ENCODE assay signal across 1 cellular context in the genomic region with DNA sequence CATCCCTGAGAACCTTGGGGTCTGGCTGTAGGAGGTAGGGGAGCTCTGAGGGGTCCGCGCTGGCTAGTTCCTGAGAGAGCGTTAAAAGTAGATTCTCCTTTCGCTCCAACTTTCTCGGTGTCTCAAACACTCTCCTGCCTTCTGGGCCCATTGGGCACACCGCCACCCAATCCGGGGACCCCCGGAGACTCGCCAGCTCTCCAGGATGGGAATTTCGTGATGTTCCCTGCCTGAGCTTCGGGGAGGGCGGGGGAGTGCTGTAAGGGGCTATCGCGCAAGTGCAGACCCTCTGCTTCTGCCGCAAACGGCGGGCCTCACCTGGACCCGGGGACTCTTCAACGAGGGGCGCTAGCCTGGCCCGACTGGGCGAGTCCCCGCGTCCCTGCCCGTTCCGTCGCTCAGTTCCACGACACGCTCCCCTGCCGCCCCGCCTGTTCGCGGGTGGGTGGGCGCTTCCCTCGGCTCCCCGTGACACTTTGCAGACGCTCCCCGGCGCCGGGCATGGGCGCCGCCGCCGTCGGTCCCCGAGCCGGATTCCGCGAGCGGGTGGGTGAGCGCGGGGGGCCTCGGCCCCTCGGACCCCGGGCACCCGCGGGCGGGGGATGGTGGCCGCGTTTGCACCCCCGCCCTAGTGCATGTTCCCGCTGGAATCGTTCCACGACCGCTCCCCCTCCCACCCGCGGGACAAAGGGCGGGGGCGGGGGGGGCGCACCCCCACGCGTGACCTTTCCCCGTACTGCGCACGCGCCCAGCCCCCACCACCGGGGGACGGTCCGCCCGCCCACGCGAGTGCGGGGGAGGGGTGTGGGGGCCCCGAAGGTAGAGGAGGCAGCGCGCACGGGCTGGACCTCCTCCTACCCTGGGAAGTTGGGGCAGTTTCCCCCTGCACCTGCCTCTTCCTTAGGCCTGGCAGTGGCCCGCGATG.
A peak's percentile ranks its signal among the peaks of the same experiment; 100 is the strongest.
TF ChIP-seq lines count a peak whose summit lies in the region.

Gene CCDC106, plus strand, starts transcription at position 481 of the 925 bp plus-strand sequence. CDS start 835 bp downstream, outside the sequence.

TF ChIP-seq in K562, 482 proteins besides CTCF, POLR2A, EP300 and RAD21 (continued from another document and continues in another):
- TF ChIP-seq CHAMP1 (IDR thresholded peaks at IDR 0.05) (no peak), BHLHE40 (IDR thresholded peaks at IDR 0.05; ENCODE audit: low read length) (peak; percentile 65), ZNF23 (CRISPR knock-in tag; IDR thresholded peaks at IDR 0.05) (no peak), CBFA2T2 (conservative IDR thresholded peaks at IDR 0.05) (no peak), WHSC1 (IDR thresholded peaks at IDR 0.05; ENCODE audit: low read length) (no peak), MCM2 (IDR thresholded peaks at IDR 0.05; ENCODE audit: low read depth) (no peak), DPF2 (IDR thresholded peaks at IDR 0.05) (no peak), ZNF347 (CRISPR knock-in tag; IDR thresholded peaks at IDR 0.05; ENCODE audit: low read depth) (no peak), SRSF7 (optimal IDR thresholded peaks at IDR 0.05; ENCODE audit: low read depth, low read length) (no peak), TFE3 (CRISPR knock-in tag; IDR thresholded peaks at IDR 0.05) (no peak), FOXJ3 (CRISPR knock-in tag; IDR thresholded peaks at IDR 0.05) (no peak), NONO (IDR thresholded peaks at IDR 0.05; ENCODE audit: low read depth in 2 of 2, low read length in 1 of 2) (peak in 1 of 2 experiments; percentile 78; a peak in 2 of 4 replicates), ZNF232 (CRISPR knock-in tag; IDR thresholded peaks at IDR 0.05) (0 out of 2 replicates have a peak, but pooled peaks have one; percentile 57), TEAD2 (tag; IDR thresholded peaks at IDR 0.05) (no peak), ZFPM2 (CRISPR knock-in tag; IDR thresholded peaks at IDR 0.05) (no peak; the same call in 1 of the 2 replicates), CCNT2 (IDR thresholded peaks at IDR 0.05; ENCODE audit: borderline replicate concordance, extremely low read depth, insufficient read length, low read depth, low read length) (peak; percentile 45), ZBTB5 (IDR thresholded peaks at IDR 0.05) (no peak), RFX7 (CRISPR knock-in tag; IDR thresholded peaks at IDR 0.05) (no peak), HDGF (IDR thresholded peaks at IDR 0.05) (no peak), RBM39 (optimal IDR thresholded peaks at IDR 0.05; ENCODE audit: low read depth, low read length) (no peak), DIDO1 (tag; IDR thresholded peaks at IDR 0.05; ENCODE audit: low read depth) (no peak), ARID1B (IDR thresholded peaks at IDR 0.05) (0 out of 2 replicates have a peak, but pooled peaks have one; percentile 42), ZSCAN32 (CRISPR knock-in tag; IDR thresholded peaks at IDR 0.05) (no peak), CHD1 (IDR thresholded peaks at IDR 0.05; ENCODE audit: low read length) (no peak), PML (IDR thresholded peaks at IDR 0.05; ENCODE audit: low read length) (no peak), MBD1 (CRISPR knock-in tag; IDR thresholded peaks at IDR 0.05) (no peak), KDM5B (IDR thresholded peaks at IDR 0.05; ENCODE audit: insufficient replicate concordance, low read depth, low read length) (peak; percentile 62), ZNF586 (CRISPR knock-in tag; conservative IDR thresholded peaks at IDR 0.05) (no peak), SMARCC2 (IDR thresholded peaks at IDR 0.05; ENCODE audit: low read depth) (no peak), HNRNPH1 (optimal IDR thresholded peaks at IDR 0.05; ENCODE audit: low read depth, low read length) (no peak), RNF2 (IDR thresholded peaks at IDR 0.05) (no peak; the same call in 1 of the 2 replicates), ELF2 (CRISPR knock-in tag; IDR thresholded peaks at IDR 0.05) (no peak), KLF16 (IDR thresholded peaks at IDR 0.05) (no peak), TBL1XR1 (IDR thresholded peaks at IDR 0.05; ENCODE audit: low read length in 2 of 2) (no peak), NFIC (IDR thresholded peaks at IDR 0.05) (peak; percentile 70), ZNF253 (CRISPR knock-in tag; conservative IDR thresholded peaks at IDR 0.05) (no peak), GABPB1 (CRISPR knock-in tag; IDR thresholded peaks at IDR 0.05) (peak; percentile 41), POLR3A (IDR thresholded peaks at IDR 0.05; ENCODE audit: borderline replicate concordance, extremely low read depth, insufficient read depth, insufficient read length) (no peak), SRSF1 (IDR thresholded peaks at IDR 0.05; ENCODE audit: low read depth, low read length) (no peak), ZFP91 (CRISPR knock-in tag; IDR thresholded peaks at IDR 0.05) (no peak), RCOR1 (IDR thresholded peaks at IDR 0.05; ENCODE audit: borderline replicate concordance in 1 of 2, low read depth in 2 of 2, low read length in 2 of 2) (no peak), ZNF830 (CRISPR knock-in tag; IDR thresholded peaks at IDR 0.05) (no peak), GATAD2A (IDR thresholded peaks at IDR 0.05) (peak; percentile 92), ZNF41 (CRISPR knock-in tag; conservative IDR thresholded peaks at IDR 0.05) (no peak), TARDBP (IDR thresholded peaks at IDR 0.05) (peak; percentile 98), KDM4B (IDR thresholded peaks at IDR 0.05; ENCODE audit: borderline replicate concordance in 2 of 2, low read depth in 1 of 2) (no peak), SLC30A9 (CRISPR knock-in tag; IDR thresholded peaks at IDR 0.05) (0 out of 2 replicates have a peak, but pooled peaks have one; percentile 13), ZNF551 (CRISPR knock-in tag; IDR thresholded peaks at IDR 0.05) (no peak), TBP (optimal IDR thresholded peaks at IDR 0.05; ENCODE audit: low read depth, low read length) (no peak), HMG20B (CRISPR knock-in tag; IDR thresholded peaks at IDR 0.05) (no peak), ZNF134 (CRISPR knock-in tag; conservative IDR thresholded peaks at IDR 0.05) (no peak), THRAP3 (IDR thresholded peaks at IDR 0.05; ENCODE audit: borderline replicate concordance) (no peak), ZNF444 (CRISPR knock-in tag; IDR thresholded peaks at IDR 0.05) (no peak), ZNF785 (CRISPR knock-in tag; IDR thresholded peaks at IDR 0.05) (no peak), XRCC4 (IDR thresholded peaks at IDR 0.05; ENCODE audit: extremely low read depth, insufficient read depth, insufficient read length) (no peak), MTA1 (IDR thresholded peaks at IDR 0.05; ENCODE audit: borderline replicate concordance) (peak; percentile 87), TCF7L2 (IDR thresholded peaks at IDR 0.05; ENCODE audit: low read depth, low read length) (no peak), KAT2B (IDR thresholded peaks at IDR 0.05; ENCODE audit: low read depth, low read length) (no peak), MEF2A (IDR thresholded peaks at IDR 0.05; ENCODE audit: control insufficient read depth, low read depth, low read length) (no peak)
- TF ChIP-seq, protein P1, sequence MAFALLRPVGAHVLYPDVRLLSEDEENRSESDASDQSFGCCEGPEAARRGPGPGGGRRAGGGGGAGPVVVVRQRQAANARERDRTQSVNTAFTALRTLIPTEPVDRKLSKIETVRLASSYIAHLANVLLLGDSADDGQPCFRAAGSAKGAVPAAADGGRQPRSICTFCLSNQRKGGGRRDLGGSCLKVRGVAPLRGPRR (CRISPR knock-in tag; IDR thresholded peaks at IDR 0.05) = no peak
- TF ChIP-seq, protein P2, sequence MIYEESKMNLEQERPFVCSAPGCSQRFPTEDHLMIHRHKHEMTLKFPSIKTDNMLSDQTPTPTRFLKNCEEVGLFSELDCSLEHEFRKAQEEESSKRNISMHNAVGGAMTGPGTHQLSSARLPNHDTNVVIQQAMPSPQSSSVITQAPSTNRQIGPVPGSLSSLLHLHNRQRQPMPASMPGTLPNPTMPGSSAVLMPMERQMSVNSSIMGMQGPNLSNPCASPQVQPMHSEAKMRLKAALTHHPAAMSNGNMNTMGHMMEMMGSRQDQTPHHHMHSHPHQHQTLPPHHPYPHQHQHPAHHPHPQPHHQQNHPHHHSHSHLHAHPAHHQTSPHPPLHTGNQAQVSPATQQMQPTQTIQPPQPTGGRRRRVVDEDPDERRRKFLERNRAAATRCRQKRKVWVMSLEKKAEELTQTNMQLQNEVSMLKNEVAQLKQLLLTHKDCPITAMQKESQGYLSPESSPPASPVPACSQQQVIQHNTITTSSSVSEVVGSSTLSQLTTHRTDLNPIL (CRISPR knock-in tag; IDR thresholded peaks at IDR 0.05) = no peak
- TF ChIP-seq, protein P3, sequence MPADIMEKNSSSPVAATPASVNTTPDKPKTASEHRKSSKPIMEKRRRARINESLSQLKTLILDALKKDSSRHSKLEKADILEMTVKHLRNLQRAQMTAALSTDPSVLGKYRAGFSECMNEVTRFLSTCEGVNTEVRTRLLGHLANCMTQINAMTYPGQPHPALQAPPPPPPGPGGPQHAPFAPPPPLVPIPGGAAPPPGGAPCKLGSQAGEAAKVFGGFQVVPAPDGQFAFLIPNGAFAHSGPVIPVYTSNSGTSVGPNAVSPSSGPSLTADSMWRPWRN (IDR thresholded peaks at IDR 0.05; ENCODE audit: low read depth) = no peak
- TF ChIP-seq, protein P4, sequence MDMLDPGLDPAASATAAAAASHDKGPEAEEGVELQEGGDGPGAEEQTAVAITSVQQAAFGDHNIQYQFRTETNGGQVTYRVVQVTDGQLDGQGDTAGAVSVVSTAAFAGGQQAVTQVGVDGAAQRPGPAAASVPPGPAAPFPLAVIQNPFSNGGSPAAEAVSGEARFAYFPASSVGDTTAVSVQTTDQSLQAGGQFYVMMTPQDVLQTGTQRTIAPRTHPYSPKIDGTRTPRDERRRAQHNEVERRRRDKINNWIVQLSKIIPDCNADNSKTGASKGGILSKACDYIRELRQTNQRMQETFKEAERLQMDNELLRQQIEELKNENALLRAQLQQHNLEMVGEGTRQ (CRISPR knock-in tag; IDR thresholded peaks at IDR 0.05) = no peak
